1 cellular context compared by ENCODE assay signal in genomic region chr6:107102414-107102805, GRCh38.
TF ChIP-seq lines count a peak whose summit lies in the region.

No MANE protein-coding gene starts in this region.

TF ChIP-seq in GM23338, 12 proteins besides CTCF, POLR2A, EP300 and RAD21 (continued from another document):
- TF ChIP-seq ZNF462 (CRISPR knock-in tag; IDR thresholded peaks at IDR 0.05) (no peak), REST (IDR thresholded peaks at IDR 0.05; ENCODE audit: unreplicated experiment) (no peak), POLR2AphosphoS5 (IDR thresholded peaks at IDR 0.05; ENCODE audit: low read depth) (no peak), EZH2phosphoT487 (IDR thresholded peaks at IDR 0.05; ENCODE audit: unreplicated experiment) (no peak), EZH2 (IDR thresholded peaks at IDR 0.05; ENCODE audit: low read depth, unreplicated experiment) (no peak)
